In genomic region chr19:38039966-38040365, GRCh38 we compare ENCODE assay signal across 12 cellular contexts.
DNase-seq lines count a peak whose midpoint lies in the region; FAIRE-seq and TF ChIP-seq lines count a peak whose summit lies in the region.
"Had no signal": no experiment of that assay in that cellular context is flagged by ENCODE, and none has a peak within 500 bp of the region (broad histone marks: within the 10 kb centered on the region; RNA-seq: fewer than 3 reads in every experiment).

No MANE protein-coding gene starts in this region.

- no peak overlapping the region for H3K4me3 ChIP-seq in MG63
- no peak overlapping the region for H3K4me3 ChIP-seq in cardiac fibroblast (replicated peaks in 1 of 2; ENCODE audit: low read depth in 2 of 2, low read length in 2 of 2)
- H3K4me3 ChIP-seq in skeletal muscle cell (ENCODE audit: low read depth, low read length), result no peak overlapping the region

- FAIRE-seq in frontal cortex (lab: Jason Lieb, UNC), result no peak
- FAIRE-seq: G401.6 had no signal

- no peaks in the 10 kb centered on the region for H3K36me3 Mint-ChIP-seq in activated CD4-positive, alpha-beta memory T cell treated with anti-CD3 and anti-CD28 coated beads for 36 hours
- no peaks in the 10 kb centered on the region for H3K36me3 Mint-ChIP-seq in activated CD4-positive, alpha-beta memory T cell treated with anti-CD3 and anti-CD28 coated beads, Interleukin-2, amount 10 ng/mL, durations not matched to agents 7 days and 5 days (ENCODE audit: low read depth)

- H3K27me3 ChIP-seq in MG63, result no peaks in the 10 kb centered on the region

- POLR2A ChIA-PET in activated CD4-positive, alpha-beta memory T cell treated with anti-CD3 and anti-CD28 coated beads for 36 hours (lab: Charles Lee), result no interaction called here
- POLR2A ChIA-PET in activated CD4-positive, alpha-beta memory T cell treated with anti-CD3 and anti-CD28 coated beads, Interleukin-2, amount 10 ng/mL, durations not matched to agents 7 days and 5 days (lab: Charles Lee), result no interaction called here

- H3K27ac Mint-ChIP-seq in activated CD4-positive, alpha-beta memory T cell treated with anti-CD3 and anti-CD28 coated beads for 36 hours, result no peak overlapping the region
- no peak overlapping the region for H3K27ac Mint-ChIP-seq in activated CD4-positive, alpha-beta memory T cell treated with anti-CD3 and anti-CD28 coated beads, Interleukin-2, amount 10 ng/mL, durations not matched to agents 7 days and 5 days
- H3K27ac Mint-ChIP-seq: nephron had no signal

- CTCF ChIA-PET in activated CD4-positive, alpha-beta memory T cell treated with anti-CD3 and anti-CD28 coated beads for 36 hours (lab: Charles Lee), result no interaction called here
- CTCF ChIA-PET in activated CD4-positive, alpha-beta memory T cell treated with anti-CD3 and anti-CD28 coated beads, Interleukin-2, amount 10 ng/mL, durations not matched to agents 7 days and 5 days (lab: Charles Lee), result no interaction called here

- H3K27me3 Mint-ChIP-seq in activated CD4-positive, alpha-beta memory T cell treated with anti-CD3 and anti-CD28 coated beads for 36 hours, result no peaks in the 10 kb centered on the region
- no peaks in the 10 kb centered on the region for H3K27me3 Mint-ChIP-seq in activated CD4-positive, alpha-beta memory T cell treated with anti-CD3 and anti-CD28 coated beads, Interleukin-2, amount 10 ng/mL, durations not matched to agents 7 days and 5 days

- peaks cover 8% of the 10 kb centered on the region for H3K9me3 Mint-ChIP-seq in activated CD4-positive, alpha-beta memory T cell treated with anti-CD3 and anti-CD28 coated beads for 36 hours
- peaks cover 3% of the 10 kb centered on the region for H3K9me3 Mint-ChIP-seq in activated CD4-positive, alpha-beta memory T cell treated with anti-CD3 and anti-CD28 coated beads, Interleukin-2, amount 10 ng/mL, durations not matched to agents 7 days and 5 days

- DNase-seq in activated CD4-positive, alpha-beta memory T cell treated with anti-CD3 and anti-CD28 coated beads for 36 hours, result peak; percentile 38
- no peak for DNase-seq in activated CD4-positive, alpha-beta memory T cell treated with anti-CD3 and anti-CD28 coated beads, Interleukin-2, amount 10 ng/mL, durations not matched to agents 7 days and 5 days
- peak; percentile 24 for DNase-seq in MG63
- DNase-seq in cardiac fibroblast (ENCODE audit: low read depth in 2 of 2), result peak; percentile 50 to 97
- peak; percentile 88 for DNase-seq in skeletal muscle cell (ENCODE audit: low read depth)
- no peak for DNase-seq in putamen (ENCODE audit: low spot score)
- DNase-seq in frontal cortex (ENCODE audit: low spot score in 2 of 2), result no peak
- DNase-seq in NOMO-1 (lab: John Stamatoyannopoulos, UW; ENCODE audit: unreplicated experiment in 2 of 2), result no peak
- DNase-seq: erythroblast, Kasumi-1 had no signal

- TF ChIP-seq CTCF in cardiac fibroblast (IDR thresholded peaks at IDR 0.05; ENCODE audit: low read depth, low read length), result no peak

- no peaks in the 10 kb centered on the region for H3K36me3 ChIP-seq in MG63

- peaks cover 2% of the 10 kb centered on the region; the same call in 1 of the 2 replicates for H3K9me3 ChIP-seq in MG63

- intact Hi-C loops in activated CD4-positive, alpha-beta memory T cell treated with anti-CD3 and anti-CD28 coated beads for 36 hours (cut with micrococcal nuclease), result loop anchor here (1.0 kb wide), 1 partner anchor 9 kb away; no protein-coding TSS in a partner anchor

- peaks cover 7% of the 10 kb centered on the region for H3K4me1 Mint-ChIP-seq in activated CD4-positive, alpha-beta memory T cell treated with anti-CD3 and anti-CD28 coated beads for 36 hours (ENCODE audit: low read depth)
- no peaks in the 10 kb centered on the region for H3K4me1 Mint-ChIP-seq in activated CD4-positive, alpha-beta memory T cell treated with anti-CD3 and anti-CD28 coated beads, Interleukin-2, amount 10 ng/mL, durations not matched to agents 7 days and 5 days

- H3K4me3 Mint-ChIP-seq in activated CD4-positive, alpha-beta memory T cell treated with anti-CD3 and anti-CD28 coated beads for 36 hours, result no peak overlapping the region
- H3K4me3 Mint-ChIP-seq in activated CD4-positive, alpha-beta memory T cell treated with anti-CD3 and anti-CD28 coated beads, Interleukin-2, amount 10 ng/mL, durations not matched to agents 7 days and 5 days, result no peak overlapping the region
- H3K4me3 Mint-ChIP-seq: nephron had no signal

Comparison
In these comparisons a context has a peak if more than half of its experiments do, and no peak if none do; other contexts are left out.
1. DNase-seq: peak in activated CD4-positive, alpha-beta memory T cell treated with anti-CD3 and anti-CD28 coated beads for 36 hours (single experiment), MG63 (single experiment), cardiac fibroblast (2 of 2) and skeletal muscle cell (single experiment); none in activated CD4-positive, alpha-beta memory T cell treated with anti-CD3 and anti-CD28 coated beads, Interleukin-2, amount 10 ng/mL, durations not matched to agents 7 days and 5 days (single experiment), putamen (single experiment), frontal cortex (0 of 2) and NOMO-1 (0 of 2).